21 cellular contexts compared by ENCODE assay signal in genomic region chr1:67827688-67828087, GRCh38.
"Had no signal": no experiment of that assay in that cellular context is flagged by ENCODE, and none has a peak within 500 bp of the region (broad histone marks: within the 10 kb centered on the region; RNA-seq: fewer than 3 reads in every experiment).

No MANE protein-coding gene starts in this region.

- DNase-seq: activated CD4-positive, alpha-beta memory T cell treated with anti-CD3 and anti-CD28 coated beads for 36 hours; activated CD4-positive, alpha-beta T cell treated with anti-CD3 and anti-CD28 coated beads for 48 hours; activated effector memory CD4-positive, alpha-beta T cell treated with anti-CD3 and anti-CD28 coated beads, Interleukin-2, amount 50 U/mL, for 16 hours; activated naive CD4-positive, alpha-beta T cell treated with anti-CD3 and anti-CD28 coated beads, Interleukin-2, amount 10 ng/mL, durations not matched to agents 7 days and 5 days; activated naive CD8-positive, alpha-beta T cell treated with anti-CD3 and anti-CD28 coated beads, Interleukin-2, amount 50 U/mL, for 24 hours; cortex of kidney; endodermal cell; esophagus squamous epithelium; heart left ventricle; kidney; left lung; natural killer cell; stimulated activated CD4-positive, alpha-beta T cell treated with anti-CD3 and anti-CD28 coated beads, Interleukin-2, amount 100 ng/mL, for 48 hours; stimulated activated CD8-positive, alpha-beta memory T cell treated with anti-CD3 and anti-CD28 coated beads, Interleukin-4, amount 100 ng/mL, for 48 hours; stimulated activated naive B cell treated with anti-CD40 and anti-IgM and Interleukin-4, amounts not matched to agents 10 μg/mL and 1 μg/mL and 100 μg/mL, for 72 hours; testis had no signal

- H3K27me3 ChIP-seq: cardiac muscle cell, gastroesophageal sphincter, testis, vagina had no signal

- H3K4me3 Mint-ChIP-seq: activated CD4-positive, alpha-beta memory T cell treated with anti-CD3 and anti-CD28 coated beads for 36 hours; activated naive CD4-positive, alpha-beta T cell treated with anti-CD3 and anti-CD28 coated beads, Interleukin-2, amount 10 ng/mL, durations not matched to agents 7 days and 5 days; activated naive CD8-positive, alpha-beta T cell treated with anti-CD3 and anti-CD28 coated beads, Interleukin-2, amount 50 U/mL, for 24 hours; endodermal cell; natural killer cell; stimulated activated naive B cell treated with anti-CD40 and anti-IgM and Interleukin-4, amounts not matched to agents 10 μg/mL and 1 μg/mL and 100 μg/mL, for 72 hours; type B pancreatic cell had no signal

- H3K27ac Mint-ChIP-seq: activated CD4-positive, alpha-beta memory T cell treated with anti-CD3 and anti-CD28 coated beads for 36 hours; activated naive CD4-positive, alpha-beta T cell treated with anti-CD3 and anti-CD28 coated beads, Interleukin-2, amount 10 ng/mL, durations not matched to agents 7 days and 5 days; activated naive CD8-positive, alpha-beta T cell treated with anti-CD3 and anti-CD28 coated beads, Interleukin-2, amount 50 U/mL, for 24 hours; endodermal cell; natural killer cell; progenitor cell of endocrine pancreas; stimulated activated naive B cell treated with anti-CD40 and anti-IgM and Interleukin-4, amounts not matched to agents 10 μg/mL and 1 μg/mL and 100 μg/mL, for 72 hours; type B pancreatic cell had no signal

- H3K36me3 ChIP-seq: cardiac muscle cell, esophagus squamous epithelium, gastroesophageal sphincter, left lung, vagina had no signal

- H3K9me3 ChIP-seq: esophagus squamous epithelium, gastroesophageal sphincter, heart left ventricle, left lung, testis, vagina had no signal

- H3K36me3 Mint-ChIP-seq: activated CD4-positive, alpha-beta memory T cell treated with anti-CD3 and anti-CD28 coated beads for 36 hours; activated naive CD4-positive, alpha-beta T cell treated with anti-CD3 and anti-CD28 coated beads, Interleukin-2, amount 10 ng/mL, durations not matched to agents 7 days and 5 days; natural killer cell; stimulated activated naive B cell treated with anti-CD40 and anti-IgM and Interleukin-4, amounts not matched to agents 10 μg/mL and 1 μg/mL and 100 μg/mL, for 72 hours had no signal

- H3K9me3 Mint-ChIP-seq: activated CD4-positive, alpha-beta memory T cell treated with anti-CD3 and anti-CD28 coated beads for 36 hours; activated naive CD4-positive, alpha-beta T cell treated with anti-CD3 and anti-CD28 coated beads, Interleukin-2, amount 10 ng/mL, durations not matched to agents 7 days and 5 days; activated naive CD8-positive, alpha-beta T cell treated with anti-CD3 and anti-CD28 coated beads, Interleukin-2, amount 50 U/mL, for 24 hours; endodermal cell; natural killer cell; stimulated activated naive B cell treated with anti-CD40 and anti-IgM and Interleukin-4, amounts not matched to agents 10 μg/mL and 1 μg/mL and 100 μg/mL, for 72 hours; type B pancreatic cell had no signal

- H3K27ac ChIP-seq: cardiac muscle cell, esophagus squamous epithelium, gastroesophageal sphincter, heart left ventricle, left lung, testis, vagina had no signal

- H3K4me3 ChIP-seq: cardiac muscle cell, esophagus squamous epithelium, gastroesophageal sphincter, heart left ventricle, left lung, testis, vagina had no signal
